In the genomic region with DNA sequence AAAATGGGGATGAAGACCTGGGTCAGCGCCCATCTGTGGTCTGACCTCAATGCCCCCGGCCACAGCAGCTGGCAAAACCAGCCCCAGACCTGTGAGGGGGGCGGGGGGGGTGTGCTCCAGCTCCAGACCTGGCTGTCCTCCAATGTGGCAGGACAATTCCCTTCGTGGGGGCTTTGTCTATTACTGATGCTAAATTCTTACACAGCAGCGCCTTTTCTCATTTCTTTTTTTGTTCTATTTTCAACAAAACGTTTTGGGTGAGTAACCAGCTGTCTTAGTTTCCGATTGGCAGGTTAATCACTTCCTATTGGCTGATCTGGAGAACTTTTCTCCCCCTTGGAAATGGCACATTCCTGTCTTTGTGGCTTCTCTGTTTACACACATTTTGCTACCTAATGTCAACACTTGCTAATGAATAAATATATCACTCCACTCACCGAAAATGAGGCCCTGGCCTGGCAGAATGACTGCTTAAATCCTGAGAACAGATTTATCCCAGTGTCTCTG, we compare ENCODE assay signal across 8 cellular contexts. TPM values are rescaled to one million over a fixed set of nuclear protein-coding genes. Genes with fewer than 3 reads are reported as not detected.
A peak's percentile ranks its signal among the peaks of the same experiment; 100 is the strongest.
DNase-seq lines count a peak whose midpoint lies in the region; ATAC-seq and TF ChIP-seq lines count a peak whose summit lies in the region.

No MANE protein-coding gene starts in this region.

- H3K4me1 Mint-ChIP-seq in activated naive CD8-positive, alpha-beta T cell (ENCODE audit: low read depth), result peaks cover 76% of the 10 kb centered on the region
- peaks cover 63% of the 10 kb centered on the region for H3K4me1 Mint-ChIP-seq in activated naive CD8-positive, alpha-beta T cell treated with anti-CD3 and anti-CD28 coated beads for 36 hours
- H3K4me1 Mint-ChIP-seq in stimulated activated effector memory CD8-positive, alpha-beta T cell treated with anti-CD3 and anti-CD28 coated beads, Interleukin-12 subunit alpha, Interleukin-12 subunit beta, amount 100 ng/mL, for 72 hours, result peaks cover 67% of the 10 kb centered on the region

- peak overlapping the region; percentile 85 to 95 for H3K4me3 ChIP-seq in foreskin fibroblast (ENCODE audit: low read depth in 1 of 2, low read length in 2 of 2)

- H3K4me3 Mint-ChIP-seq in activated naive CD8-positive, alpha-beta T cell, result peak overlapping the region; percentile 97
- H3K4me3 Mint-ChIP-seq in activated naive CD8-positive, alpha-beta T cell treated with anti-CD3 and anti-CD28 coated beads for 36 hours, result no peak overlapping the region
- H3K4me3 Mint-ChIP-seq in stimulated activated effector memory CD8-positive, alpha-beta T cell treated with anti-CD3 and anti-CD28 coated beads, Interleukin-12 subunit alpha, Interleukin-12 subunit beta, amount 100 ng/mL, for 72 hours, result peak overlapping the region; percentile 91

- H3K27ac Mint-ChIP-seq in activated naive CD8-positive, alpha-beta T cell, result no peak overlapping the region
- no peak overlapping the region for H3K27ac Mint-ChIP-seq in activated naive CD8-positive, alpha-beta T cell treated with anti-CD3 and anti-CD28 coated beads for 36 hours
- peak overlapping the region; percentile 90 for H3K27ac Mint-ChIP-seq in stimulated activated effector memory CD8-positive, alpha-beta T cell treated with anti-CD3 and anti-CD28 coated beads, Interleukin-12 subunit alpha, Interleukin-12 subunit beta, amount 100 ng/mL, for 72 hours

- TF ChIP-seq CTCF in foreskin fibroblast (IDR thresholded peaks at IDR 0.05; ENCODE audit: low read depth, low read length), result no peak

- H3K36me3 Mint-ChIP-seq in activated naive CD8-positive, alpha-beta T cell, result peaks cover 11% of the 10 kb centered on the region
- H3K36me3 Mint-ChIP-seq in activated naive CD8-positive, alpha-beta T cell treated with anti-CD3 and anti-CD28 coated beads for 36 hours, result peaks cover 56% of the 10 kb centered on the region
- H3K36me3 Mint-ChIP-seq in stimulated activated effector memory CD8-positive, alpha-beta T cell treated with anti-CD3 and anti-CD28 coated beads, Interleukin-12 subunit alpha, Interleukin-12 subunit beta, amount 100 ng/mL, for 72 hours, result peaks cover 100% of the 10 kb centered on the region

- H3K27me3 Mint-ChIP-seq in activated naive CD8-positive, alpha-beta T cell, result no peaks in the 10 kb centered on the region
- peaks cover 11% of the 10 kb centered on the region for H3K27me3 Mint-ChIP-seq in activated naive CD8-positive, alpha-beta T cell treated with anti-CD3 and anti-CD28 coated beads for 36 hours

- no peak for DNase-seq in activated naive CD8-positive, alpha-beta T cell treated with anti-CD3 and anti-CD28 coated beads for 36 hours
- DNase-seq in RPMI8226 (peak; percentile 27), foreskin fibroblast (no peak), cerebellum (ENCODE audit: low spot score) (no peak)
- DNase-seq in stimulated activated effector memory CD8-positive, alpha-beta T cell treated with anti-CD3 and anti-CD28 coated beads, Interleukin-12 subunit alpha, Interleukin-12 subunit beta, amount 100 ng/mL, for 72 hours (ENCODE audit: low spot score in 2 of 2), result no peak
- DNase-seq in activated CD4-positive, CD25-positive, alpha-beta regulatory T cell treated with anti-CD3 and anti-CD28 coated beads, Interleukin-2, amount 50 U/mL, for 72 hours, result no peak

- no peak for ATAC-seq in stimulated activated effector memory CD8-positive, alpha-beta T cell treated with anti-CD3 and anti-CD28 coated beads, Interleukin-12 subunit alpha, Interleukin-12 subunit beta, amount 100 ng/mL, for 72 hours
- no peak for ATAC-seq in GM21529 (IDR thresholded peaks at IDR 0.05; ENCODE audit: unreplicated experiment)

- no peaks in the 10 kb centered on the region for H3K9me3 Mint-ChIP-seq in activated naive CD8-positive, alpha-beta T cell (ENCODE audit: low read depth)
- H3K9me3 Mint-ChIP-seq in activated naive CD8-positive, alpha-beta T cell treated with anti-CD3 and anti-CD28 coated beads for 36 hours, result no peaks in the 10 kb centered on the region
- no peaks in the 10 kb centered on the region for H3K9me3 Mint-ChIP-seq in stimulated activated effector memory CD8-positive, alpha-beta T cell treated with anti-CD3 and anti-CD28 coated beads, Interleukin-12 subunit alpha, Interleukin-12 subunit beta, amount 100 ng/mL, for 72 hours

RNA-seq across cellular contexts. Expression of a gene that starts 4.4 kb away (rescaled TPM):
- total RNA-seq in activated naive CD8-positive, alpha-beta T cell treated with anti-CD3 and anti-CD28 coated beads for 36 hours, result 1 to 10 TPM; 9.0 to 9.4 TPM
- total RNA-seq in cerebellum, result 14.9 TPM
